8 cellular contexts compared by ENCODE assay signal in the genomic region with DNA sequence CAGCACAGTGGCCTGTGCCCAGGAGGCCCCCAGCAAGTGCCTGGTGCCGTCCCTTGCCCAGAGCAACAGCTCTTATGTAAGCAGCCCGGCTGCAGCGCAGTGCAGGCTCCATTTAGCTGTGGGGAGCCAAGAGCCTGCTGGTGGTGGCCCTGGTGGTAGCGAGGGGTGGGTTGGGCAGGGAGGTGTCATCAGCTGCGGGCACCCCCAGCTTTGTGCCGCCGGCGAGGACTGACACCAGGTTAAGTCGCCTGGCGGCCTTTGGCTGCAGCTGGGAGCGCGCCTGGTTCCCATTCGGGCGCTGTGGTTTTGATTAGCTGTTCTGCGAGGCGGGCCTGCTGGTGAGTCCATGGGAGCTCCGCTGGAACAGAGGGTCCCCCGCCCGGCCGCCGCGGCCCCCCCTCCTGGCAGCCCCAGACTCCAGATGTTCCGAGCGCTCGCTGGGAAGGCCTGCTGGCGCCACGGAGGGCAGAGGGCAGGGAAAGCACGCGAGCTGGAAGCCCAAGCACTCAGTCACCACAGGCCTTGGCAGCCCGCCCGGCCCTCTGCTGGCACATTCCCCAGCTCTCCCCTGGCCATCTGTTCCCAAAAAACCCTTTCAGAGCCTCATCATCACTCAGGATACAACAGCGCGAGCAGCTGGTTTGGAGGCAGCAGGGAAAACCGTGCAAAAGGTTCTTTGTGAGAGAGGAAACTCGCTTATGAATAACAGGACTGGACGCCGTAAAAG. TPM values are rescaled to one million over a fixed set of nuclear protein-coding genes. Genes with fewer than 3 reads are reported as not detected.
DNase-seq lines count a peak whose midpoint lies in the region; ATAC-seq, FAIRE-seq and TF ChIP-seq lines count a peak whose summit lies in the region.

No MANE protein-coding gene starts in this region.

- H3K9me3 ChIP-seq in heart right ventricle: no peaks in the 10 kb centered on the region
- H3K9me3 ChIP-seq in prostate gland: no peaks in the 10 kb centered on the region

- H3K36me3 ChIP-seq in heart right ventricle (peaks cover 0 to 16% (median 0%) of the 10 kb centered on the region in 9 donors), prostate gland (no peaks in the 10 kb centered on the region)

- TF ChIP-seq POLR2A in prostate gland (IDR thresholded peaks at IDR 0.05): no peak

- intact Hi-C loops in heart right ventricle (cut with DNase I): loop anchor here in 2 of 10 donors (2.0 kb wide), 3 partner anchors 17 to 61 kb away; no protein-coding TSS in a partner anchor
- intact Hi-C loops in prostate gland (cut with DNase I): no loop called here

- ATAC-seq in heart right ventricle (peak; percentile 88 to 93 (median 91)), GM21447 (IDR thresholded peaks at IDR 0.05; ENCODE audit: unreplicated experiment) (no peak), HG02759 (IDR thresholded peaks at IDR 0.05; ENCODE audit: unreplicated experiment) (no peak)

- peak overlapping the region in 8 of 10 donors; percentile 6 to 45 (median 28) for H3K4me3 ChIP-seq in heart right ventricle
- no peak overlapping the region for H3K4me3 ChIP-seq in prostate gland

- 2% methylated on average over 37 of the region's 37 CpGs for WGBS in heart right ventricle, 2 donors
- WGBS in prostate gland: 6% methylated on average over 27 of the region's 37 CpGs

- peaks cover 73 to 98% (median 93%) of the 10 kb centered on the region in 9 donors for H3K4me1 ChIP-seq in heart right ventricle
- peaks cover 12% of the 10 kb centered on the region for H3K4me1 ChIP-seq in prostate gland (replicated peaks)

- in situ Hi-C loops in GM13976 (cut with MboI; ENCODE audit: low sequenced_read_pairs, unreplicated experiment): no loop called here

- TF ChIP-seq CTCF in D721Med (IDR thresholded peaks at IDR 0.05; ENCODE audit: insufficient read depth, missing control alignments) (peak; percentile 27), heart right ventricle (IDR thresholded peaks at IDR 0.05) (peak in 4 of 9 donors; percentile 24 to 51 (median 36)), prostate gland (IDR thresholded peaks at IDR 0.05) (peak in 2 of 4 experiments; percentile 29 to 31), GM13976 (IDR thresholded peaks at IDR 0.05; ENCODE audit: borderline replicate concordance, control extremely low read depth, extremely low read depth, insufficient read depth, missing control alignments) (no peak)

- FAIRE-seq in D721Med (lab: Jason Lieb, UNC): no peak

- DNase-seq in D721Med (ENCODE audit: insufficient read length, low spot score) (no peak), NCI-H2029 (lab: John Stamatoyannopoulos, UW) (peak; percentile 88), anterior cingulate cortex (lab: John Stamatoyannopoulos, UW) (peak; percentile 80 to 100 (median 96)), heart right ventricle (peak; percentile 98 to 99), prostate gland (ENCODE audit: low spot score) (peak; percentile 90), GM13976 (ENCODE audit: low spot score) (no peak)

- H3K27me3 ChIP-seq in heart right ventricle: peaks cover 0 to 5% (median 0%) of the 10 kb centered on the region in 7 donors
- no peaks in the 10 kb centered on the region for H3K27me3 ChIP-seq in prostate gland (replicated peaks; ENCODE audit: insufficient read depth)

- H3K27ac ChIP-seq in heart right ventricle (peak overlapping the region; percentile 86 to 96 (median 91)), prostate gland (peak overlapping the region; percentile 48 to 59)

RNA-seq across cellular contexts. Expression of a gene that starts 18.4 kb away (rescaled TPM):
- total RNA-seq in heart right ventricle (10 to 100 TPM in 9 of 10 donors, 1 to 10 TPM in 1; 8.7 to 33.4 (median 15.2) TPM), prostate gland (10 to 100 TPM; 40.1 to 49.8 TPM)
- 10 to 100 TPM; 35.2 to 45.9 TPM for polyA plus RNA-seq in heart right ventricle

Comparison
In these comparisons a context has a peak if more than half of its experiments do, and no peak if none do; other contexts are left out.
1. DNase-seq: peak in NCI-H2029 (single experiment), anterior cingulate cortex (58 of 58), heart right ventricle (2 of 2) and prostate gland (single experiment); none in D721Med (single experiment) and GM13976 (single experiment).
2. ATAC-seq: peak in heart right ventricle (8 of 8); none in GM21447 (single experiment) and HG02759 (single experiment).
3. H3K4me3 ChIP-seq: peak in heart right ventricle (8 of 10); none in prostate gland (0 of 2).